1 cellular context compared by ENCODE assay signal in the genomic region with DNA sequence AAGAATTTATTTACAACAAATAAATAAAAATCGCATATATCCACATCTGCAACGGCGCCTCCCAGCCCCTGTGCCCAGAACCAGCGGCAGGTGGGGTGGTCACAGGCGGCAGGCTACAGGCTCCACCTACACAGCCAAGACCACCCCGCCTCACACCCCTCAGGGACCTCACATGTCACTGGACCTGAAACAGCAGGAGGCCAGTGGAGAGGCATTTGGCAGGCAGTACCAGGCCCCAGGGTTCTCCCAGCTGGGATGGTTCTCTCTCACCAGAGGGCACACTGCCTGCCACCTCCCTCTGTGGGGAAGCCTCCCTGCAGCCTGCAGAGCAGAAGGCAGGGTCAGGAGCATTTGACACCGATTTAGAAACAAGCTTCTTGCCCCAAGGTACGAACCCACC.
TF ChIP-seq lines count a peak whose summit lies in the region.

No MANE protein-coding gene starts in this region.

TF ChIP-seq in HepG2, 621 proteins besides CTCF, POLR2A, EP300 and RAD21 (continued from another document):
- TF ChIP-seq, protein P1, sequence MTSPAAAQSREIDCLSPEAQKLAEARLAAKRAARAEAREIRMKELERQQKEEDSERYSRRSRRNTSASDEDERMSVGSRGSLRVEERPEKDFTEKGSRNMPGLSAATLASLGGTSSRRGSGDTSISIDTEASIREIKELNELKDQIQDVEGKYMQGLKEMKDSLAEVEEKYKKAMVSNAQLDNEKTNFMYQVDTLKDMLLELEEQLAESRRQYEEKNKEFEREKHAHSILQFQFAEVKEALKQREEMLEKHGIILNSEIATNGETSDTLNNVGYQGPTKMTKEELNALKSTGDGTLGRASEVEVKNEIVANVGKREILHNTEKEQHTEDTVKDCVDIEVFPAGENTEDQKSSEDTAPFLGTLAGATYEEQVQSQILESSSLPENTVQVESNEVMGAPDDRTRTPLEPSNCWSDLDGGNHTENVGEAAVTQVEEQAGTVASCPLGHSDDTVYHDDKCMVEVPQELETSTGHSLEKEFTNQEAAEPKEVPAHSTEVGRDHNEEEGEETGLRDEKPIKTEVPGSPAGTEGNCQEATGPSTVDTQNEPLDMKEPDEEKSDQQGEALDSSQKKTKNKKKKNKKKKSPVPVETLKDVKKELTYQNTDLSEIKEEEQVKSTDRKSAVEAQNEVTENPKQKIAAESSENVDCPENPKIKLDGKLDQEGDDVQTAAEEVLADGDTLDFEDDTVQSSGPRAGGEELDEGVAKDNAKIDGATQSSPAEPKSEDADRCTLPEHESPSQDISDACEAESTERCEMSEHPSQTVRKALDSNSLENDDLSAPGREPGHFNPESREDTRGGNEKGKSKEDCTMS (CRISPR knock-in tag; conservative IDR thresholded peaks at IDR 0.05) = no peak
- TF ChIP-seq TRIM24 (CRISPR knock-in tag; IDR thresholded peaks at IDR 0.05) (no peak), ZNF382 (CRISPR knock-in tag; IDR thresholded peaks at IDR 0.05; ENCODE audit: borderline replicate concordance) (no peak), ZBTB38 (CRISPR knock-in tag; IDR thresholded peaks at IDR 0.05) (no peak), SAP130 (CRISPR knock-in tag; IDR thresholded peaks at IDR 0.05; ENCODE audit: low read depth) (no peak), MAFG (CRISPR knock-in tag; IDR thresholded peaks at IDR 0.05) (no peak), PHF21A (CRISPR knock-in tag; IDR thresholded peaks at IDR 0.05) (no peak)
- TF ChIP-seq, protein P2, sequence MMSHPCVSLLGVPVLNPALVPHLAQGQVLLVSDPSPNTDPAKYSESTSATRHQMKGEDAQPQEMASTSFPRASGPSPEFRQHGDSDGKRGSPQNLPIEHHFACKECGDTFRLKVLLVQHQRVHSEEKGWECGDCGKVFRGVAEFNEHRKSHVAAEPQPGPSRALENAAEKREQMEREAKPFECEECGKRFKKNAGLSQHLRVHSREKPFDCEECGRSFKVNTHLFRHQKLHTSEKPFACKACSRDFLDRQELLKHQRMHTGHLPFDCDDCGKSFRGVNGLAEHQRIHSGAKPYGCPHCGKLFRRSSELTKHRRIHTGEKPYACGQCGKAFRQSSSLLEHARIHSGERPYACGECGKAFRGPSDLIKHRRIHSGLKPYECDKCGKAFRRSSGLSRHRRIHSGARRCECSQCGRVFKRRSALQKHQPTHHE (CRISPR knock-in tag; IDR thresholded peaks at IDR 0.05; ENCODE audit: borderline replicate concordance) = no peak
TF ChIP-seq in HepG2: peak in this region for 0.
